Comparison of ENCODE assay signal across 1 cellular context in the genomic region with DNA sequence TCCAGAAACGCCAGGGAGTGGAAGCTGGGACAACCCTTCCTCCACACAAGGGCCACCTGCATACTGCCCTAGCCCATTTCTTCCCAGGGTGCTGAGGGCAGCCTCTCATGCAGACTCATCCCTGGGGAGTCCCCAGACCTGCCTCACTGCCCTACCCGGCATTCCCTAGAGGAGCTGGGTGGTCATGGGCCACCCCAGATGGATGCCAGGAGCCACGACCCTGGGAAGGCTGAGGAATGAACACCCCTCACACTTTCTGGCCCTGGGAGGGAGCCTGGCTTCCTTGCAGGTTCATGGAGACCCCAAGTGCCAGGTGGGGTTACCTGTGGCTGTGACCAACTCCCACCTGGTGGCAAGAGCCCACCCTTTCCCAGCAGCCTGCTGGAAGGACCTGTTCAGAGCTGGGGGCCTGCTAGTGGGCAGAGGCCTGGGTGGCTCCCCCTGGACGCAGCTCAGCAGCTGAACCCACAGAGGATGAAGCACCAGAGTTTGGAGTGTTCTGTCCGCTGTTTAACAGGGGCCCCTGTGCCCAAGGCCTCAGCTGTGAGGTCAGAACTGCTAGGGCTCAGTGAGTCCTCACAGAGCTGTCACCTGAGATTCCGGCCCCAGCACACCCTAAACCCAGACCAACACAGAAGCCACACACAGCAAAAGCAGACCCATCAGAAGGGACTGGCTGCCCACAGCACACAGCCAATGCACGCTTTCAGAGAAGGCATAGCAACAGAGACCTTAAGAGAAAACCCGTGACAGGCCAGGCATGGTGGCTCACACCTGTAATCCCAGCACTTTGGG.
TF ChIP-seq lines count a peak whose summit lies in the region.

No MANE protein-coding gene starts in this region.

TF ChIP-seq in HCT116, 20 proteins besides CTCF, POLR2A, EP300 and RAD21:
- TF ChIP-seq, protein P1, sequence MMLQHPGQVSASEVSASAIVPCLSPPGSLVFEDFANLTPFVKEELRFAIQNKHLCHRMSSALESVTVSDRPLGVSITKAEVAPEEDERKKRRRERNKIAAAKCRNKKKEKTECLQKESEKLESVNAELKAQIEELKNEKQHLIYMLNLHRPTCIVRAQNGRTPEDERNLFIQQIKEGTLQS (IDR thresholded peaks at IDR 0.05), result no peak
- TF ChIP-seq SP1 (IDR thresholded peaks at IDR 0.05; ENCODE audit: low read depth), result no peak
- TF ChIP-seq POLR2AphosphoS5 (IDR thresholded peaks at IDR 0.05; ENCODE audit: low read depth, low read length), result peak; percentile 55; the same call in 1 of the 2 replicates
- no peak for TF ChIP-seq EGR1 (IDR thresholded peaks at IDR 0.05; ENCODE audit: low read depth)
- TF ChIP-seq CBX3 (IDR thresholded peaks at IDR 0.05; ENCODE audit: low read depth), result no peak
